ENCODE assay signal across 25 cellular contexts in genomic region chr10:60932756-60933155, GRCh38. TPM values are rescaled to one million over a fixed set of nuclear protein-coding genes. Genes with fewer than 3 reads are reported as not detected.
"Had no signal": no experiment of that assay in that cellular context is flagged by ENCODE, and none has a peak within 500 bp of the region (broad histone marks: within the 10 kb centered on the region; RNA-seq: fewer than 3 reads in every experiment).

No MANE protein-coding gene starts in this region.

- H3K9me3 ChIP-seq: gastroesophageal sphincter, ovary, right lobe of liver, suprapubic skin, transverse colon, upper lobe of right lung, uterus had no signal

- H3K36me3 ChIP-seq: gastroesophageal sphincter, left lung, ovary, right lobe of liver, suprapubic skin, transverse colon, upper lobe of right lung, uterus had no signal

- DNase-seq: effector CD8-positive, alpha-beta T cell; endodermal cell; foreskin fibroblast; heart left ventricle; kidney; left lung; mesenchymal stem cell; midbrain; naive thymus-derived CD8-positive, alpha-beta T cell; nephron progenitor cell; occipital lobe; ovary; right lobe of liver; small intestine; stimulated activated CD4-positive, alpha-beta T cell treated with anti-CD3 and anti-CD28 coated beads, Interleukin-15, amount 100 ng/mL, for 24 hours; stimulated activated CD4-positive, alpha-beta T cell treated with anti-CD3 and anti-CD28 coated beads, Interleukin-2, amount 100 ng/mL, for 48 hours; stimulated activated naive B cell treated with anti-CD40 and anti-IgM and Interleukin-4, amounts not matched to agents 10 μg/mL and 1 μg/mL and 100 μg/mL, for 72 hours; transverse colon; upper lobe of right lung; uterus had no signal

- H3K4me2 ChIP-seq: hepatocyte had no signal

- H3K4me3 ChIP-seq: gastroesophageal sphincter, heart left ventricle, hepatocyte, left lung, ovary, right lobe of liver, suprapubic skin, transverse colon, upper lobe of right lung, uterus had no signal

- H3K27ac ChIP-seq: epithelial cell of prostate, gastroesophageal sphincter, heart left ventricle, hepatocyte, left lung, ovary, right lobe of liver, suprapubic skin, transverse colon, upper lobe of right lung had no signal

- H3K27me3 ChIP-seq: gastroesophageal sphincter, heart left ventricle, hepatocyte, left lung, ovary, right lobe of liver, suprapubic skin, transverse colon, upper lobe of right lung, uterus had no signal

- ATAC-seq: esophagus mucosa; gastroesophageal sphincter; heart left ventricle; left lung; naive thymus-derived CD8-positive, alpha-beta T cell; right lobe of liver; stimulated activated naive B cell treated with anti-CD40 and anti-IgM and Interleukin-4, amounts not matched to agents 10 μg/mL and 1 μg/mL and 100 μg/mL, for 72 hours; upper lobe of right lung had no signal

- H3K4me1 ChIP-seq: left lung, suprapubic skin, uterus had no signal

RNA-seq across cellular contexts. Expression of gene RHOBTB1, which starts 11.2 kb away (rescaled TPM):
- polyA plus RNA-seq: naive thymus-derived CD8-positive, alpha-beta T cell had no signal
